In genomic region chr17:81935709-81936084, GRCh38 we compare ENCODE assay signal across 12 cellular contexts. TPM values are rescaled to one million over a fixed set of nuclear protein-coding genes. Genes with fewer than 3 reads are reported as not detected.
DNase-seq lines count a peak whose midpoint lies in the region; ATAC-seq and TF ChIP-seq lines count a peak whose summit lies in the region.
"Had no signal": no experiment of that assay in that cellular context is flagged by ENCODE, and none has a peak within 500 bp of the region (broad histone marks: within the 10 kb centered on the region; RNA-seq: fewer than 3 reads in every experiment).

No MANE protein-coding gene starts in this region.

- H3K36me3 ChIP-seq in right atrium auricular region (no peaks in the 10 kb centered on the region), SK-N-MC (ENCODE audit: insufficient read depth, low read length) (peaks cover 5% of the 10 kb centered on the region; the same call in 1 of the 2 replicates)
- H3K36me3 ChIP-seq: SJCRH30, thoracic aorta had no signal

- H3K9me3 ChIP-seq in right atrium auricular region (no peaks in the 10 kb centered on the region), SK-N-MC (ENCODE audit: low read depth, low read length) (no peaks in the 10 kb centered on the region)
- H3K9me3 ChIP-seq: SJCRH30, thoracic aorta had no signal

- H3K27ac ChIP-seq in right atrium auricular region (no peak overlapping the region), SK-N-MC (no peak overlapping the region)
- H3K27ac ChIP-seq: SJCRH30, thoracic aorta had no signal

- TF ChIP-seq CTCF in right atrium auricular region (IDR thresholded peaks at IDR 0.05) (no peak), fibroblast of villous mesenchyme (IDR thresholded peaks at IDR 0.05; ENCODE audit: insufficient read depth, low read depth, low read length) (no peak)

- intact Hi-C loops in Right ventricle myocardium inferior (cut with DNase I), result no loop called here

- ATAC-seq in Right ventricle myocardium inferior, result no peak
- ATAC-seq in stimulated activated naive CD8-positive, alpha-beta T cell treated with anti-CD3 and anti-CD28 coated beads, Interleukin-15, amount 100 ng/mL, for 72 hours, result no peak

- no peaks in the 10 kb centered on the region for H3K9me3 Mint-ChIP-seq in stimulated activated naive CD8-positive, alpha-beta T cell treated with anti-CD3 and anti-CD28 coated beads, Interleukin-15, amount 100 ng/mL, for 72 hours

- H3K27me3 ChIP-seq in right atrium auricular region, result no peaks in the 10 kb centered on the region
- H3K27me3 ChIP-seq: SJCRH30 had no signal

- peak overlapping the region; percentile 97 to 98 for H3K27ac Mint-ChIP-seq in stimulated activated naive CD8-positive, alpha-beta T cell treated with anti-CD3 and anti-CD28 coated beads, Interleukin-15, amount 100 ng/mL, for 72 hours

- peak overlapping the region; percentile 90 to 94 for H3K4me3 Mint-ChIP-seq in stimulated activated naive CD8-positive, alpha-beta T cell treated with anti-CD3 and anti-CD28 coated beads, Interleukin-15, amount 100 ng/mL, for 72 hours

- peaks cover 0 to 29% of the 10 kb centered on the region in 2 donors for H3K4me1 ChIP-seq in right atrium auricular region

- H3K27me3 Mint-ChIP-seq in stimulated activated naive CD8-positive, alpha-beta T cell treated with anti-CD3 and anti-CD28 coated beads, Interleukin-15, amount 100 ng/mL, for 72 hours, result peaks cover 5% of the 10 kb centered on the region

- DNase-seq in Right ventricle myocardium inferior (ENCODE audit: missing footprints) (peak; percentile 31), right atrium auricular region (ENCODE audit: low spot score) (no peak), SK-N-MC (ENCODE audit: low read depth, low spot score) (no peak), fibroblast of villous mesenchyme (ENCODE audit: low read depth) (no peak), NCI-H748 treated with DMSO at 0.1 percent for 48 hours (lab: John Stamatoyannopoulos, UW) (no peak), NCI-H510A treated with DMSO at 0.1 percent for 48 hours (lab: John Stamatoyannopoulos, UW) (no peak), AG08395 (ENCODE audit: low spot score) (no peak)
- DNase-seq in stimulated activated naive CD8-positive, alpha-beta T cell treated with anti-CD3 and anti-CD28 coated beads, Interleukin-15, amount 100 ng/mL, for 72 hours, result no peak
- DNase-seq: NCI-H1694; SJCRH30; stimulated activated CD4-positive, alpha-beta T cell treated with anti-CD3 and anti-CD28 coated beads, Interleukin-2, amount 100 ng/mL, for 48 hours had no signal

- peak overlapping the region; percentile 47 for H3K9ac ChIP-seq in SK-N-MC (ENCODE audit: insufficient read length)

- H3K4me3 ChIP-seq in right atrium auricular region, result no peak overlapping the region
- H3K4me3 ChIP-seq in SK-N-MC, result peak overlapping the region; percentile 95
- peak overlapping the region; percentile 47 for H3K4me3 ChIP-seq in fibroblast of villous mesenchyme (ENCODE audit: low read depth, low read length)
- H3K4me3 ChIP-seq: thoracic aorta had no signal

- peaks cover 73% of the 10 kb centered on the region for H3K4me1 Mint-ChIP-seq in stimulated activated naive CD8-positive, alpha-beta T cell treated with anti-CD3 and anti-CD28 coated beads, Interleukin-15, amount 100 ng/mL, for 72 hours

RNA-seq across cellular contexts. Expression of gene PYCR1, which starts 1.4 kb away (rescaled TPM):
- total RNA-seq in Right ventricle myocardium inferior (6.2 TPM), right atrium auricular region (10 to 100 TPM in 1 of 2 donors, 1 to 10 TPM in 1; 8.3 to 10.2 TPM), fibroblast of villous mesenchyme (101 and 127 TPM in 2 replicates)

RNA-seq across cellular contexts. Expression of gene MAFG, which starts 8.2 kb away (rescaled TPM):
- 26.2 TPM for total RNA-seq in Right ventricle myocardium inferior
- 10 to 100 TPM; 21.8 to 26.5 TPM for total RNA-seq in right atrium auricular region
- 20.0 and 23.3 TPM in 2 replicates for total RNA-seq in fibroblast of villous mesenchyme

RNA-seq across cellular contexts. Expression of gene MYADML2, which starts 11.3 kb away (rescaled TPM):
- total RNA-seq in Right ventricle myocardium inferior (3.7 TPM), right atrium auricular region (1 to 10 TPM in 1 of 2 donors, under 1 TPM in 1; 0.55 to 1.4 TPM), fibroblast of villous mesenchyme (not detected in 2 replicates)
- total RNA-seq: thoracic aorta had no signal

RNA-seq across cellular contexts. Expression of gene SIRT7, which starts 17.7 kb away (rescaled TPM):
- total RNA-seq in Right ventricle myocardium inferior (6.2 TPM), right atrium auricular region (1 to 10 TPM; 2.8 to 4.9 TPM), fibroblast of villous mesenchyme (14.7 and 18.0 TPM in 2 replicates)

RNA-seq across cellular contexts. Expression of gene PCYT2, which starts 24.5 kb away (rescaled TPM):
- total RNA-seq in Right ventricle myocardium inferior, result 31.0 TPM
- 10 to 100 TPM; 23.3 to 26.1 TPM for total RNA-seq in right atrium auricular region
- 70.8 and 73.1 TPM in 2 replicates for total RNA-seq in fibroblast of villous mesenchyme

Comparison
In these comparisons a context has a peak if more than half of its experiments do, and no peak if none do; other contexts are left out.
1. H3K4me3 ChIP-seq: peak in SK-N-MC (single experiment) and fibroblast of villous mesenchyme (single experiment); none in right atrium auricular region (0 of 2).